In the genomic region with DNA sequence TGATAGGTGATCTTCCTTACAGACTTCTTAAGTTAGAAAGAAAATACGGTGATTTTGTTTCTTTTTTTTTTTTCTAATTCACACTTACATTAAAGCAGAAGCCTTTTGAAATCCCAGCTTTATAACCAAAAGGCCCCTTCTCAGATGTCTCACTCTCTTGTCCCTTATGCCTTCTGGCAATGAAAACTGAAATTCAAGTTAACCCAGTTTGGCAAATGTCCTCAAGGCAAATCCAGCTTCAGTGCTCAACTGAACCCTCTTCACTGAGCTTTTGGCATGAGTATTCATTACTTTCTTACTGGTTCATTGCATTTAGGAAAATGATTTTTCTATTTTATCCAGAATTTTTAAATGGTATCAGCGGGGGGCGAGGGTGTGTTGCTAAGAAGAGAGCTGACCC, we compare ENCODE assay signal across 32 cellular contexts. TPM values are rescaled to one million over a fixed set of nuclear protein-coding genes. Genes with fewer than 3 reads are reported as not detected.
"Had no signal": no experiment of that assay in that cellular context is flagged by ENCODE, and none has a peak within 500 bp of the region (broad histone marks: within the 10 kb centered on the region; RNA-seq: fewer than 3 reads in every experiment).

No MANE protein-coding gene starts in this region.

- H3K9me3 Mint-ChIP-seq: activated CD4-positive, alpha-beta memory T cell treated with anti-CD3 and anti-CD28 coated beads for 36 hours; activated CD4-positive, alpha-beta T cell treated with anti-CD3 and anti-CD28 coated beads, Interleukin-2, amount 10 ng/mL, durations not matched to agents 7 days and 5 days; activated naive CD4-positive, alpha-beta T cell treated with anti-CD3 and anti-CD28 coated beads, Interleukin-2, amount 50 U/mL, for 72 hours; activated naive CD8-positive, alpha-beta T cell treated with anti-CD3 and anti-CD28 coated beads, Interleukin-2, amount 50 U/mL, for 24 hours; activated T-cell treated with anti-CD3 and anti-CD28 coated beads, Interleukin-2, amount 50 U/mL, for 4 hours; central memory CD8-positive, alpha-beta T cell; T-helper 1 cell treated with Interleukin-12 subunit alpha and Interleukin-12 subunit beta and Interleukin-4 antibody, amounts not matched to agents 30 μg/mL and 1 μg/mL, for 36 hours had no signal

- ATAC-seq: activated naive CD4-positive, alpha-beta T cell treated with anti-CD3 and anti-CD28 coated beads, Interleukin-2, amount 50 U/mL, for 72 hours; activated naive CD8-positive, alpha-beta T cell treated with anti-CD3 and anti-CD28 coated beads, Interleukin-2, amount 50 U/mL, for 24 hours; activated T-cell treated with anti-CD3 and anti-CD28 coated beads, Interleukin-2, amount 50 U/mL, for 4 hours; body of pancreas; K562; SK-N-SH treated with all-trans-retinoic acid at 6 μM for 48 hours; WTC11 had no signal

- H3K4me1 Mint-ChIP-seq: activated CD4-positive, alpha-beta T cell treated with anti-CD3 and anti-CD28 coated beads, Interleukin-2, amount 10 ng/mL, durations not matched to agents 7 days and 5 days; activated naive CD8-positive, alpha-beta T cell treated with anti-CD3 and anti-CD28 coated beads, Interleukin-2, amount 50 U/mL, for 24 hours; central memory CD8-positive, alpha-beta T cell had no signal

- H3K27me3 ChIP-seq: ascending aorta, body of pancreas, SJSA1 had no signal

- H3K9me3 ChIP-seq: ascending aorta, body of pancreas, SJSA1 had no signal

- H3K27ac ChIP-seq: ascending aorta, body of pancreas, SJSA1 had no signal

- H3K27me3 Mint-ChIP-seq: activated CD4-positive, alpha-beta T cell treated with anti-CD3 and anti-CD28 coated beads, Interleukin-2, amount 10 ng/mL, durations not matched to agents 7 days and 5 days had no signal

- DNase-seq: activated CD4-positive, alpha-beta memory T cell treated with anti-CD3 and anti-CD28 coated beads for 36 hours; activated CD4-positive, alpha-beta T cell treated with anti-CD3 and anti-CD28 coated beads, Interleukin-2, amount 10 ng/mL, durations not matched to agents 7 days and 5 days; activated CD4-positive, CD25-positive, alpha-beta regulatory T cell treated with anti-CD3 and anti-CD28 coated beads, Interleukin-2, amount 50 U/mL, for 72 hours; activated CD8-positive, alpha-beta memory T cell treated with anti-CD3 and anti-CD28 coated beads for 24 hours; activated effector memory CD4-positive, alpha-beta T cell treated with anti-CD3 and anti-CD28 coated beads, Interleukin-2, amount 50 U/mL, for 16 hours; activated naive CD4-positive, alpha-beta T cell treated with Interleukin-2 at 50 U/mL for 16 hours; activated naive CD8-positive, alpha-beta T cell treated with anti-CD3 and anti-CD28 coated beads, Interleukin-2, amount 50 U/mL, for 24 hours; activated T-cell treated with anti-CD3 and anti-CD28 coated beads, Interleukin-2, amount 50 U/mL, for 4 hours; amniotic stem cell; body of pancreas; Kasumi-1; MV-4-11; NCI-H1092 treated with DMSO at 0.1 percent for 48 hours; NCI-H1417 treated with DMSO at 0.1 percent for 48 hours; NCI-H1694; NCI-H2029; NCI-H2171; NCI-H2227 treated with DMSO at 0.1 percent for 48 hours; NCI-H510A; NCI-H526 treated with DMSO at 0.1 percent for 48 hours; NK-92 treated with Interleukin-12 subunit alpha and Interleukin-12 subunit beta, amount 100 ng/mL, for 24 hours; OCI-M1; SHP77; SW 1271 had no signal

- H3K27ac Mint-ChIP-seq: activated CD4-positive, alpha-beta memory T cell treated with anti-CD3 and anti-CD28 coated beads for 36 hours; activated CD4-positive, alpha-beta T cell treated with anti-CD3 and anti-CD28 coated beads, Interleukin-2, amount 10 ng/mL, durations not matched to agents 7 days and 5 days; activated naive CD4-positive, alpha-beta T cell treated with anti-CD3 and anti-CD28 coated beads, Interleukin-2, amount 50 U/mL, for 72 hours; activated naive CD8-positive, alpha-beta T cell treated with anti-CD3 and anti-CD28 coated beads, Interleukin-2, amount 50 U/mL, for 24 hours; T-helper 1 cell treated with Interleukin-12 subunit alpha and Interleukin-12 subunit beta and Interleukin-4 antibody, amounts not matched to agents 30 μg/mL and 1 μg/mL, for 36 hours; WTC11 had no signal

- H3K4me3 ChIP-seq: ascending aorta, body of pancreas, K562, SJSA1 had no signal

- H3K36me3 ChIP-seq: ascending aorta, SJSA1 had no signal

- H3K4me3 Mint-ChIP-seq: activated CD4-positive, alpha-beta memory T cell treated with anti-CD3 and anti-CD28 coated beads for 36 hours; activated CD4-positive, alpha-beta T cell treated with anti-CD3 and anti-CD28 coated beads, Interleukin-2, amount 10 ng/mL, durations not matched to agents 7 days and 5 days; activated naive CD8-positive, alpha-beta T cell treated with anti-CD3 and anti-CD28 coated beads, Interleukin-2, amount 50 U/mL, for 24 hours; activated T-cell treated with anti-CD3 and anti-CD28 coated beads, Interleukin-2, amount 50 U/mL, for 4 hours; central memory CD8-positive, alpha-beta T cell; T-helper 1 cell treated with Interleukin-12 subunit alpha and Interleukin-12 subunit beta and Interleukin-4 antibody, amounts not matched to agents 30 μg/mL and 1 μg/mL, for 36 hours; WTC11 had no signal

- H3K36me3 Mint-ChIP-seq: activated CD4-positive, alpha-beta memory T cell treated with anti-CD3 and anti-CD28 coated beads for 36 hours had no signal

- H3K4me1 ChIP-seq: ascending aorta, body of pancreas, SJSA1 had no signal

RNA-seq across cellular contexts. Expression of gene PLCH1, which starts 17.0 kb away (rescaled TPM):
- total RNA-seq: ascending aorta had no signal
